1 cellular context compared by ENCODE assay signal in genomic region chr18:12947355-12948054, GRCh38.
TF ChIP-seq lines count a peak whose summit lies in the region.

SEH1L (plus strand) TSS chr18:12948011; CDS start chr18:12948122, 111 bp downstream.

TF ChIP-seq in K562, 482 proteins besides CTCF, POLR2A, EP300 and RAD21 (continued from another document and continues in another):
- TF ChIP-seq BRF2 (IDR thresholded peaks at IDR 0.05; ENCODE audit: borderline replicate concordance, insufficient read depth, insufficient read length) (no peak), BHLHE40 (IDR thresholded peaks at IDR 0.05; ENCODE audit: low read length) (peak; percentile 10; the same call in 1 of the 2 replicates), NFIX (CRISPR knock-in tag; IDR thresholded peaks at IDR 0.05; ENCODE audit: low read depth) (no peak), TBP (optimal IDR thresholded peaks at IDR 0.05; ENCODE audit: low read depth, low read length) (no peak), MNT (conservative IDR thresholded peaks at IDR 0.05) (no peak; a peak in 1 of 4 replicates), KLF6 (CRISPR knock-in tag; IDR thresholded peaks at IDR 0.05; ENCODE audit: borderline replicate concordance) (no peak), CBX8 (IDR thresholded peaks at IDR 0.05; ENCODE audit: borderline replicate concordance, extremely low read depth, low read depth, low read length, poor library complexity, severe bottlenecking) (no peak), NKRF (IDR thresholded peaks at IDR 0.05; ENCODE audit: borderline replicate concordance) (peak; percentile 75; the same call in 1 of the 2 replicates), XRCC4 (IDR thresholded peaks at IDR 0.05; ENCODE audit: extremely low read depth, insufficient read depth, insufficient read length) (no peak), PML (IDR thresholded peaks at IDR 0.05; ENCODE audit: low read length) (no peak; the same call in 1 of the 2 replicates), MEF2A (IDR thresholded peaks at IDR 0.05; ENCODE audit: control insufficient read depth, low read depth, low read length) (no peak), ATF2 (CRISPR knock-in tag; IDR thresholded peaks at IDR 0.05) (no peak), GABPB1 (CRISPR knock-in tag; IDR thresholded peaks at IDR 0.05) (no peak), PPARD (CRISPR knock-in tag; IDR thresholded peaks at IDR 0.05) (no peak), BRCA1 (IDR thresholded peaks at IDR 0.05) (no peak), BRCA1 (CRISPR knock-in tag; IDR thresholded peaks at IDR 0.05) (no peak), EP400 (IDR thresholded peaks at IDR 0.05) (peak; percentile 77), NR2F6 (CRISPR knock-in tag; IDR thresholded peaks at IDR 0.05) (no peak), MYBL2 (IDR thresholded peaks at IDR 0.05; ENCODE audit: low read depth) (no peak), MYBL2 (CRISPR knock-in tag; IDR thresholded peaks at IDR 0.05; ENCODE audit: borderline replicate concordance) (no peak), ZBED1 (IDR thresholded peaks at IDR 0.05) (no peak), DDX20 (tag; IDR thresholded peaks at IDR 0.05; ENCODE audit: low read depth) (no peak), MTF1 (CRISPR knock-in tag; IDR thresholded peaks at IDR 0.05; ENCODE audit: borderline replicate concordance) (no peak), ZBTB26 (CRISPR knock-in tag; IDR thresholded peaks at IDR 0.05) (no peak), UBTF (IDR thresholded peaks at IDR 0.05; ENCODE audit: borderline replicate concordance in 1 of 2, low read depth in 2 of 2, low read length in 2 of 2) (peak in 1 of 2 experiments; percentile 61; a peak in 1 of 4 replicates), ZNF707 (CRISPR knock-in tag; conservative IDR thresholded peaks at IDR 0.05) (no peak), KLF13 (tag; IDR thresholded peaks at IDR 0.05; ENCODE audit: borderline replicate concordance, low read depth) (peak; percentile 28; the same call in 1 of the 2 replicates), ZNF511 (CRISPR knock-in tag; IDR thresholded peaks at IDR 0.05) (peak; percentile 76; the same call in 1 of the 2 replicates), TRIM25 (IDR thresholded peaks at IDR 0.05; ENCODE audit: borderline replicate concordance) (no peak), E2F8 (IDR thresholded peaks at IDR 0.05; ENCODE audit: low read depth, partially characterized antibody) (peak; percentile 32), ZNF232 (CRISPR knock-in tag; IDR thresholded peaks at IDR 0.05) (no peak), POLR2AphosphoS5 (IDR thresholded peaks at IDR 0.05; ENCODE audit: control insufficient read depth, insufficient read depth, low read depth, low read length) (peak; percentile 62), SNRNP70 (optimal IDR thresholded peaks at IDR 0.05; ENCODE audit: low read depth, low read length) (no peak), ZBTB12 (CRISPR knock-in tag; IDR thresholded peaks at IDR 0.05) (no peak), NFRKB (IDR thresholded peaks at IDR 0.05; ENCODE audit: low read depth) (peak; percentile 18; the same call in 1 of the 2 replicates), CEBPZ (IDR thresholded peaks at IDR 0.05; ENCODE audit: borderline replicate concordance, low read depth, low read length) (no peak)
